In the genomic region with DNA sequence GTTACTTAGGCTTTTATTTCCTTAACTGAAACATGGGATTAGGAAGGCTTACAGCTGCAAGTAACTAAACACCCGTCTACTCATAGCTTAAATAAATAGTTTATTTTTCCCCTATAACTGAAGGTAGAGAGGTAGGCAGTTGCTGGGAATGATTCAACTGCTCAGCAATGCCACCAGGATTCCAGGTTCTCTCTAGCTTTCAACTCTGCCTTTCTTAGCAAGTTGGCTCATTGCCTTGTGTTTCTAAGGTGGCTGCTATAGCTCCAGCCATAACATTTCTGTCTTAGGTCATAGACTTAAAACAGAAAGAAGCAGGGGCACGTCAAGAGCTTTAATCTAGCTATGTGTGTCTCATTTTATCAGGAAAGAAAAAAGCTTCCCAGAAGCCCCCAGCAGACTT, we compare ENCODE assay signal across 28 cellular contexts.
DNase-seq lines count a peak whose midpoint lies in the region; ATAC-seq, FAIRE-seq and TF ChIP-seq lines count a peak whose summit lies in the region.
"Had no signal": no experiment of that assay in that cellular context is flagged by ENCODE, and none has a peak within 500 bp of the region (broad histone marks: within the 10 kb centered on the region; RNA-seq: fewer than 3 reads in every experiment).

No MANE protein-coding gene starts in this region.

- H3K27ac Mint-ChIP-seq in MCF 10A (ENCODE audit: low read depth, unreplicated experiment): no peak overlapping the region
- H3K27ac Mint-ChIP-seq: activated naive CD8-positive, alpha-beta T cell; activated T-helper 2 cell treated with anti-CD3 and anti-CD28 coated beads, Interferon-gamma antibody, Interleukin-2, Interleukin-4, amounts not matched to agents 10 μg/mL and 5 μg/mL and 100 μg/mL, durations not matched to agents 14 hours and 24 hours and 36 hours; dendritic cell treated with granulocyte-macrophage colony-stimulating factor and Interleukin-4, amounts not matched to agents 40 ng/mL and 50 ng/mL, for 4 days; stimulated activated naive CD8-positive, alpha-beta T cell treated with anti-CD3 and anti-CD28 coated beads, Interleukin-15, Interleukin-2, amounts not matched to agents 100 ng/mL and 50 ng/mL, for 24 hours; T-helper 2 cell treated with Interferon-gamma antibody and Interleukin-4, amounts not matched to agents 5 μg/mL and 100 μg/mL, for 36 hours; type B pancreatic cell had no signal

- ATAC-seq in HG03108 (IDR thresholded peaks at IDR 0.05; ENCODE audit: unreplicated experiment): no peak
- ATAC-seq: body of pancreas had no signal

- in situ Hi-C loops in mammary epithelial cell (cut with MboI; ENCODE audit: low sequenced_read_pairs in 2 of 2): no loop called here

- peaks cover 15% of the 10 kb centered on the region for H3F3A ChIP-seq in smooth muscle cell (ENCODE audit: low read depth)

- H3K9me3 ChIP-seq in mammary epithelial cell (replicated peaks; ENCODE audit: insufficient read depth, low read length) (peaks cover 3% of the 10 kb centered on the region), keratinocyte (ENCODE audit: control insufficient read depth, low read depth, low read length) (no peaks in the 10 kb centered on the region), smooth muscle cell (replicated peaks; ENCODE audit: low read depth) (peaks cover 7% of the 10 kb centered on the region)
- H3K9me3 ChIP-seq: BE2C, body of pancreas had no signal

- H3K79me2 ChIP-seq in mammary epithelial cell (ENCODE audit: insufficient read depth, low read length) (no peaks in the 10 kb centered on the region), keratinocyte (ENCODE audit: control insufficient read depth, insufficient read depth, low read length) (no peaks in the 10 kb centered on the region), smooth muscle cell (ENCODE audit: low read depth) (no peaks in the 10 kb centered on the region)

- H3K36me3 Mint-ChIP-seq in MCF 10A (ENCODE audit: insufficient read depth, unreplicated experiment): no peaks in the 10 kb centered on the region
- H3K36me3 Mint-ChIP-seq: type B pancreatic cell had no signal

- H2AFZ ChIP-seq in mammary epithelial cell (ENCODE audit: low read depth, low read length) (no peak overlapping the region), keratinocyte (ENCODE audit: control insufficient read depth, low read length) (no peak overlapping the region), smooth muscle cell (ENCODE audit: low read depth) (no peak overlapping the region)

- BruUV-seq in mammary epithelial cell (replicated peaks; lab: Mats Ljungman, UMichigan) (no TSS peak), MCF 10A (replicated peaks; lab: Mats Ljungman, UMichigan) (no TSS peak)

- H4K20me1 ChIP-seq in mammary epithelial cell (ENCODE audit: insufficient read depth, low read length) (no peaks in the 10 kb centered on the region), keratinocyte (ENCODE audit: control insufficient read depth, extremely low read depth, insufficient read depth, low read length) (no peaks in the 10 kb centered on the region), smooth muscle cell (ENCODE audit: low read depth) (no peaks in the 10 kb centered on the region)

- peaks cover 12% of the 10 kb centered on the region for H3K4me1 Mint-ChIP-seq in MCF 10A (ENCODE audit: insufficient read depth, unreplicated experiment)

- peak; percentile 13 for FAIRE-seq in keratinocyte (lab: Jason Lieb, UNC)
- FAIRE-seq: islet of Langerhans had no signal

- peaks cover 14% of the 10 kb centered on the region for H3K4me1 ChIP-seq in mammary epithelial cell (ENCODE audit: insufficient read depth, low read length)
- H3K4me1 ChIP-seq in keratinocyte (ENCODE audit: control insufficient read depth, extremely low read depth, insufficient read depth, low read length): peaks cover 10% of the 10 kb centered on the region
- peaks cover 23% of the 10 kb centered on the region for H3K4me1 ChIP-seq in smooth muscle cell (ENCODE audit: low read depth)
- H3K4me1 ChIP-seq: BE2C, body of pancreas had no signal

- no peaks in the 10 kb centered on the region for H3K27me3 ChIP-seq in mammary epithelial cell (ENCODE audit: insufficient read depth, low read length)
- H3K27me3 ChIP-seq in keratinocyte (ENCODE audit: control insufficient read depth, extremely low read depth, insufficient read depth, low read length): no peaks in the 10 kb centered on the region
- H3K27me3 ChIP-seq in smooth muscle cell (ENCODE audit: low read depth): no peaks in the 10 kb centered on the region
- H3K27me3 ChIP-seq: BE2C, body of pancreas had no signal

- no peaks in the 10 kb centered on the region for H3K9me1 ChIP-seq in keratinocyte (ENCODE audit: control insufficient read depth, extremely low read depth, insufficient read depth, low read length)

- H3K36me3 ChIP-seq in mammary epithelial cell (ENCODE audit: insufficient read depth, low read length) (no peaks in the 10 kb centered on the region), keratinocyte (ENCODE audit: control insufficient read depth in 2 of 2, extremely low read depth in 1 of 2, insufficient read depth in 2 of 2, low read length in 2 of 2) (no peaks in the 10 kb centered on the region), smooth muscle cell (ENCODE audit: low read depth) (no peaks in the 10 kb centered on the region)
- H3K36me3 ChIP-seq: BE2C had no signal

- H3K4me3 ChIP-seq in mammary epithelial cell (replicated peaks in 1 of 3; ENCODE audit: insufficient read depth in 1 of 3, low read depth in 2 of 3, low read length in 3 of 3): no peak overlapping the region
- no peak overlapping the region for H3K4me3 ChIP-seq in cardiac fibroblast (replicated peaks in 1 of 2; ENCODE audit: low read depth in 2 of 2, low read length in 2 of 2)
- no peak overlapping the region for H3K4me3 ChIP-seq in keratinocyte (ENCODE audit: control insufficient read depth in 2 of 3, extremely low read depth in 1 of 3, insufficient read depth in 2 of 3, low read depth in 1 of 3, low read length in 3 of 3)
- H3K4me3 ChIP-seq in smooth muscle cell: no peak overlapping the region
- H3K4me3 ChIP-seq: body of pancreas, lung had no signal

- intact Hi-C loops in mammary epithelial cell (cut with micrococcal nuclease) (no loop called here), MCF 10A (cut with micrococcal nuclease) (no loop called here)

- H3K9ac ChIP-seq in mammary epithelial cell (ENCODE audit: insufficient read depth, low read length): no peak overlapping the region
- H3K9ac ChIP-seq in keratinocyte (ENCODE audit: control insufficient read depth, extremely low read depth, insufficient read depth, low read length): no peak overlapping the region
- H3K9ac ChIP-seq in smooth muscle cell (ENCODE audit: low read depth): no peak overlapping the region

- CTCF ChIA-PET in mammary epithelial cell (lab: Charles Lee; ENCODE audit: low non-redundant PET): no interaction called here
- CTCF ChIA-PET in MCF 10A (lab: Yijun Ruan, JAX): interaction anchor here (1.1 to 1.2 kb wide), 2 partner anchors 74 to 77 kb away, joined by 3 to 4 read pairs; no protein-coding TSS in a partner anchor

- WGBS in mammary epithelial cell (ENCODE audit: low coverage, missing lambda C conversion rate): 50% methylated on average over 2 of the region's 2 CpGs
- 59% methylated on average over 2 of the region's 2 CpGs for WGBS in smooth muscle cell (ENCODE audit: low lambda C conversion rate)

- no peaks in the 10 kb centered on the region for H3K27me3 Mint-ChIP-seq in MCF 10A (ENCODE audit: insufficient read depth, unreplicated experiment)
- H3K27me3 Mint-ChIP-seq: activated naive CD8-positive, alpha-beta T cell; dendritic cell treated with granulocyte-macrophage colony-stimulating factor and Interleukin-4, amounts not matched to agents 40 ng/mL and 50 ng/mL, for 4 days; stimulated activated naive CD8-positive, alpha-beta T cell treated with anti-CD3 and anti-CD28 coated beads, Interleukin-15, Interleukin-2, amounts not matched to agents 100 ng/mL and 50 ng/mL, for 24 hours; type B pancreatic cell had no signal

- no peak overlapping the region for H3K4me3 Mint-ChIP-seq in MCF 10A (ENCODE audit: unreplicated experiment)
- H3K4me3 Mint-ChIP-seq: activated naive CD8-positive, alpha-beta T cell; dendritic cell treated with granulocyte-macrophage colony-stimulating factor and Interleukin-4, amounts not matched to agents 40 ng/mL and 50 ng/mL, for 4 days; stimulated activated naive CD8-positive, alpha-beta T cell treated with anti-CD3 and anti-CD28 coated beads, Interleukin-15, Interleukin-2, amounts not matched to agents 100 ng/mL and 50 ng/mL, for 24 hours; T-helper 2 cell treated with Interferon-gamma antibody and Interleukin-4, amounts not matched to agents 5 μg/mL and 100 μg/mL, for 36 hours; type B pancreatic cell had no signal

- TF ChIP-seq CTCF in mammary epithelial cell (conservative IDR thresholded peaks at IDR 0.05 in 1 of 2, IDR thresholded peaks at IDR 0.05 in 1 of 2; ENCODE audit: extremely low read depth in 1 of 2, insufficient read depth in 1 of 2, low read depth in 1 of 2, low read length in 2 of 2) (no peak), MCF 10A (IDR thresholded peaks at IDR 0.05; ENCODE audit: unreplicated experiment) (no peak), cardiac fibroblast (IDR thresholded peaks at IDR 0.05; ENCODE audit: low read depth, low read length) (no peak), keratinocyte (optimal IDR thresholded peaks at IDR 0.05 in 1 of 3, IDR thresholded peaks at IDR 0.05 in 1 of 3, conservative IDR thresholded peaks at IDR 0.05 in 1 of 3; ENCODE audit: extremely low read depth in 1 of 3, insufficient read depth in 2 of 3, low read length in 3 of 3) (no peak), smooth muscle cell (IDR thresholded peaks at IDR 0.05; ENCODE audit: borderline replicate concordance, insufficient read depth, poor library complexity, severe bottlenecking) (no peak)

- POLR2A ChIA-PET in MCF 10A (lab: Yijun Ruan, JAX): interaction anchor here (0.6 to 1.1 kb wide), 2 partner anchors 9 to 27 kb away, joined by 3 read pairs; no protein-coding TSS in a partner anchor

- DNase-seq in mammary epithelial cell (peak; percentile 71), MCF 10A (ENCODE audit: unreplicated experiment) (no peak), cardiac fibroblast (ENCODE audit: low read depth in 2 of 2) (peak; percentile 39 to 42), keratinocyte (ENCODE audit: low read depth, low spot score) (no peak), smooth muscle cell (lab: John Stamatoyannopoulos, UW; ENCODE audit: unreplicated experiment) (no peak), NCI-H2227 (lab: John Stamatoyannopoulos, UW; ENCODE audit: unreplicated experiment) (no peak), GM03348 (ENCODE audit: low spot score) (no peak)
- DNase-seq: 8988T; activated CD8-positive, alpha-beta memory T cell treated with anti-CD3 and anti-CD28 coated beads, Interleukin-2, amount 50 U/mL, for 48 hours; BE2C; body of pancreas; DND-41; NCI-H1105; NCI-H2081; NCI-H524; occipital lobe; retina; RPMI8226; stimulated activated CD4-positive, alpha-beta T cell treated with anti-CD3 and anti-CD28 coated beads, Interleukin-4, amount 100 ng/mL, for 4 hours had no signal

- H3K27ac ChIP-seq in mammary epithelial cell (ENCODE audit: insufficient read depth, low read depth, low read length) (no peak overlapping the region), keratinocyte (ENCODE audit: control insufficient read depth, insufficient read depth, low read length) (no peak overlapping the region), smooth muscle cell (ENCODE audit: low read depth) (peak overlapping the region; percentile 73)
- H3K27ac ChIP-seq: body of pancreas had no signal

- no peak overlapping the region for H3K4me2 ChIP-seq in mammary epithelial cell (ENCODE audit: insufficient read depth, low read depth, low read length)
- H3K4me2 ChIP-seq in keratinocyte (ENCODE audit: control insufficient read depth, extremely low read depth, insufficient read depth, low read depth, low read length): no peak overlapping the region
- no peak overlapping the region for H3K4me2 ChIP-seq in smooth muscle cell

- peaks cover 6% of the 10 kb centered on the region for H3K9me3 Mint-ChIP-seq in MCF 10A (ENCODE audit: unreplicated experiment)

- dilution Hi-C loops in mammary epithelial cell (cut with HindIII; ENCODE audit: low sequenced_read_pairs): loop anchor here (5.0 kb wide), 2 partner anchors 59 to 94 kb away; no protein-coding TSS in a partner anchor
- dilution Hi-C loops in keratinocyte (cut with MboI; ENCODE audit: extremely low pct_ligation_motif_present, low sequenced_read_pairs): no loop called here

Comparison
In these comparisons a context has a peak if more than half of its experiments do, and no peak if none do; other contexts are left out.
1. DNase-seq: peak in mammary epithelial cell (single experiment) and cardiac fibroblast (2 of 2); none in MCF 10A (single experiment), keratinocyte (single experiment), smooth muscle cell (single experiment), NCI-H2227 (single experiment) and GM03348 (single experiment).